23 cellular contexts compared by ENCODE assay signal in the genomic region with DNA sequence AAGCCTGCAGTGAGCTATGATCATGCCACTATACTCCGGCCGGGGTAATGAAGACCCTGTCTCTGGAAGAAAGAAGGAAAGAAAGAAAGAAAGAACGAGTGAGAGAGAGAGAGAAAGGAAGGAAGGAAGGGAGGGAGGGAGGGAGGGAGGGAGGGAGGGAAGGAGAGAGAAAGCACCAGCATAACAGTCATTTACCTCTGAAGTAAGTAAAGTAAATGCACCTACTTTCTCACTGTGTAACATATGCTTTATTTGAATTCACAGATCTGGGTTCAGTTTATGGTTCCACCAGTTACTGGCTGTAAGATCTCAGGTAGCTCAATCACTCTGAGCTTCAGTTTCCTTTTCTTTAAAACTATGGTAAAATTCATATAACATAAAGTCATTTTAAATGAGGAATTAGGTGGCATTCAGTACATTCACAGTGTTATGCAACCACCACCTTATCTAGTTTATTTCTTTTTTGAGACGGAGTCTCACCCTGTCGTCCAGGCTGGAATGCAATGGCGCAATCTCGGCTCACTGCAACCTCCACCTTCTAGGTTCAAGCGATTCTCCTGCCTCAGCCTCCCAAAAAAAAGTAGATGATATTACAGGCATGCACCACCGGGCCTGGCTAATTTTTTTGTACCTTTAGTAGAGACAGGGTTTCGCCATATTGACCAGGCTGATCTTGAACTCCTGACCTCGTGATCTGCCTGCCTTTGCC.
"Had no signal": no experiment of that assay in that cellular context is flagged by ENCODE, and none has a peak within 500 bp of the region (broad histone marks: within the 10 kb centered on the region; RNA-seq: fewer than 3 reads in every experiment).

No MANE protein-coding gene starts in this region.

- H3K36me3 ChIP-seq: left lung, thoracic aorta had no signal

- H3K79me2 ChIP-seq: hepatocyte had no signal

- ATAC-seq: activated CD8-positive, alpha-beta memory T cell treated with anti-CD3 and anti-CD28 coated beads, Interleukin-2, amount 10 ng/mL, durations not matched to agents 7 days and 5 days; activated CD8-positive, alpha-beta T cell treated with anti-CD3 and anti-CD28 coated beads for 36 hours; foreskin keratinocyte; left lung; naive thymus-derived CD4-positive, alpha-beta T cell had no signal

- H3K4me1 ChIP-seq: foreskin keratinocyte, left lung had no signal

- H3K27ac Mint-ChIP-seq: activated CD4-positive, alpha-beta T cell treated with anti-CD3 and anti-CD28 coated beads, Interleukin-2, amount 10 ng/mL, durations not matched to agents 7 days and 5 days; activated CD8-positive, alpha-beta memory T cell treated with anti-CD3 and anti-CD28 coated beads, Interleukin-2, amount 10 ng/mL, durations not matched to agents 7 days and 5 days; activated CD8-positive, alpha-beta T cell treated with anti-CD3 and anti-CD28 coated beads for 36 hours; activated naive CD4-positive, alpha-beta T cell treated with anti-CD3 and anti-CD28 coated beads, Interleukin-2, amount 10 ng/mL, durations not matched to agents 7 days and 5 days; brain; dendritic cell treated with granulocyte-macrophage colony-stimulating factor and Interleukin-4, amounts not matched to agents 40 ng/mL and 50 ng/mL, for 4 days; immature natural killer cell; T-helper 2 cell treated with Interferon-gamma antibody and Interleukin-4, amounts not matched to agents 5 μg/mL and 100 μg/mL, for 36 hours had no signal

- H3K4me3 ChIP-seq: hepatocyte, left lung, lung, thoracic aorta had no signal

- H3K9me3 ChIP-seq: left lung, thoracic aorta had no signal

- H3K36me3 Mint-ChIP-seq: activated CD8-positive, alpha-beta memory T cell treated with anti-CD3 and anti-CD28 coated beads, Interleukin-2, amount 10 ng/mL, durations not matched to agents 7 days and 5 days; activated naive CD4-positive, alpha-beta T cell treated with anti-CD3 and anti-CD28 coated beads, Interleukin-2, amount 10 ng/mL, durations not matched to agents 7 days and 5 days; brain; immature natural killer cell; naive thymus-derived CD4-positive, alpha-beta T cell had no signal

- H3K27me3 Mint-ChIP-seq: activated CD8-positive, alpha-beta T cell treated with anti-CD3 and anti-CD28 coated beads for 36 hours; dendritic cell treated with granulocyte-macrophage colony-stimulating factor and Interleukin-4, amounts not matched to agents 40 ng/mL and 50 ng/mL, for 4 days had no signal

- H3K9me3 Mint-ChIP-seq: activated CD4-positive, alpha-beta T cell treated with anti-CD3 and anti-CD28 coated beads, Interleukin-2, amount 10 ng/mL, durations not matched to agents 7 days and 5 days; activated CD8-positive, alpha-beta T cell treated with anti-CD3 and anti-CD28 coated beads for 36 hours; activated naive CD4-positive, alpha-beta T cell treated with anti-CD3 and anti-CD28 coated beads, Interleukin-2, amount 10 ng/mL, durations not matched to agents 7 days and 5 days; brain; dendritic cell treated with granulocyte-macrophage colony-stimulating factor and Interleukin-4, amounts not matched to agents 40 ng/mL and 50 ng/mL, for 4 days; immature natural killer cell; T-helper 2 cell treated with Interferon-gamma antibody and Interleukin-4, amounts not matched to agents 5 μg/mL and 100 μg/mL, for 36 hours had no signal

- H2AFZ ChIP-seq: hepatocyte had no signal

- DNase-seq: activated CD4-positive, alpha-beta T cell treated with anti-CD3 and anti-CD28 coated beads, Interleukin-2, amount 10 ng/mL, durations not matched to agents 7 days and 5 days; activated CD4-positive, CD25-positive, alpha-beta regulatory T cell treated with anti-CD3 and anti-CD28 coated beads, Interleukin-2, amount 50 U/mL, for 72 hours; activated CD8-positive, alpha-beta memory T cell treated with anti-CD3 and anti-CD28 coated beads, Interleukin-2, amount 10 ng/mL, durations not matched to agents 7 days and 5 days; activated CD8-positive, alpha-beta T cell treated with anti-CD3 and anti-CD28 coated beads for 36 hours; activated effector memory CD4-positive, alpha-beta T cell treated with anti-CD3 and anti-CD28 coated beads, Interleukin-2, amount 50 U/mL, for 16 hours; activated naive CD4-positive, alpha-beta T cell treated with anti-CD3 and anti-CD28 coated beads, Interleukin-2, amount 10 ng/mL, durations not matched to agents 7 days and 5 days; activated T-cell treated with anti-CD3 and anti-CD28 coated beads for 4 hours; effector CD4-positive, alpha-beta T cell; foreskin keratinocyte; glutamatergic neuron; immature natural killer cell; left lung; naive thymus-derived CD4-positive, alpha-beta T cell; retina; stimulated activated CD4-positive, alpha-beta T cell treated with anti-CD3 and anti-CD28 coated beads, Interleukin-4, amount 100 ng/mL, for 1 hour; stimulated activated naive CD4-positive, alpha-beta T cell treated with Interleukin-2 at 50 U/mL for 16 hours had no signal

- H3K4me1 Mint-ChIP-seq: brain, immature natural killer cell had no signal

- H3K27me3 ChIP-seq: hepatocyte, left lung had no signal

- H3K4me2 ChIP-seq: hepatocyte had no signal

- H3K4me3 Mint-ChIP-seq: activated CD4-positive, alpha-beta T cell treated with anti-CD3 and anti-CD28 coated beads, Interleukin-2, amount 10 ng/mL, durations not matched to agents 7 days and 5 days; activated CD8-positive, alpha-beta memory T cell treated with anti-CD3 and anti-CD28 coated beads, Interleukin-2, amount 10 ng/mL, durations not matched to agents 7 days and 5 days; activated CD8-positive, alpha-beta T cell treated with anti-CD3 and anti-CD28 coated beads for 36 hours; activated naive CD4-positive, alpha-beta T cell treated with anti-CD3 and anti-CD28 coated beads, Interleukin-2, amount 10 ng/mL, durations not matched to agents 7 days and 5 days; brain; dendritic cell treated with granulocyte-macrophage colony-stimulating factor and Interleukin-4, amounts not matched to agents 40 ng/mL and 50 ng/mL, for 4 days; immature natural killer cell; naive thymus-derived CD4-positive, alpha-beta T cell; neural crest cell; T-helper 2 cell treated with Interferon-gamma antibody and Interleukin-4, amounts not matched to agents 5 μg/mL and 100 μg/mL, for 36 hours had no signal
